Comparison of ENCODE assay signal across 1 cellular context in genomic region chr12:120662879-120663278, GRCh38.
TF ChIP-seq lines count a peak whose summit lies in the region.

No MANE protein-coding gene starts in this region.

TF ChIP-seq in GM12878, 131 proteins besides CTCF, POLR2A, EP300 and RAD21 (continues in another document):
- TF ChIP-seq NR2F1 (conservative IDR thresholded peaks at IDR 0.05) (no peak), NKRF (conservative IDR thresholded peaks at IDR 0.05) (no peak), POLR2AphosphoS5 (IDR thresholded peaks at IDR 0.05; ENCODE audit: low read length) (no peak), CHD1 (IDR thresholded peaks at IDR 0.05; ENCODE audit: low read depth, low read length) (no peak), CHD4 (IDR thresholded peaks at IDR 0.05) (no peak), TBL1XR1 (IDR thresholded peaks at IDR 0.05; ENCODE audit: low read depth, low read length) (no peak), SUPT20H (IDR thresholded peaks at IDR 0.05; ENCODE audit: borderline replicate concordance, control insufficient read depth, low read depth, low read length) (no peak), RAD51 (IDR thresholded peaks at IDR 0.05) (no peak), FOXK2 (IDR thresholded peaks at IDR 0.05) (no peak), TAF1 (IDR thresholded peaks at IDR 0.05; ENCODE audit: borderline replicate concordance, low read depth, low read length) (no peak), SMAD1 (IDR thresholded peaks at IDR 0.05; ENCODE audit: low read depth, partially characterized antibody) (no peak), MYB (IDR thresholded peaks at IDR 0.05; ENCODE audit: borderline replicate concordance, low read depth, low read length) (no peak), CHD2 (IDR thresholded peaks at IDR 0.05; ENCODE audit: borderline replicate concordance, low read depth, low read length) (no peak), CEBPB (IDR thresholded peaks at IDR 0.05; ENCODE audit: borderline replicate concordance in 1 of 2, low read depth in 2 of 2, low read length in 2 of 2) (no peak), MEF2B (IDR thresholded peaks at IDR 0.05; ENCODE audit: partially characterized antibody, poor library complexity, severe bottlenecking) (peak; percentile 64), ZNF207 (IDR thresholded peaks at IDR 0.05; ENCODE audit: borderline replicate concordance) (no peak), HDAC2 (IDR thresholded peaks at IDR 0.05) (no peak), PKNOX1 (IDR thresholded peaks at IDR 0.05) (no peak; the same call in 1 of the 2 replicates), ZBTB11 (CRISPR knock-in tag; IDR thresholded peaks at IDR 0.05) (no peak), SMC3 (IDR thresholded peaks at IDR 0.05; ENCODE audit: borderline replicate concordance, low read length) (no peak), ETV6 (conservative IDR thresholded peaks at IDR 0.05 in 1 of 2, IDR thresholded peaks at IDR 0.05 in 1 of 2; ENCODE audit: borderline replicate concordance in 1 of 2, low read depth in 1 of 2) (no peak), CUX1 (IDR thresholded peaks at IDR 0.05; ENCODE audit: insufficient replicate concordance, low read depth, low read length) (no peak), JUND (IDR thresholded peaks at IDR 0.05; ENCODE audit: low read depth, low read length) (no peak), MTA2 (IDR thresholded peaks at IDR 0.05; ENCODE audit: low read depth) (peak; percentile 73; the same call in 1 of the 2 replicates), ZNF384 (IDR thresholded peaks at IDR 0.05; ENCODE audit: borderline replicate concordance, low read depth, low read length) (no peak), WRNIP1 (IDR thresholded peaks at IDR 0.05; ENCODE audit: borderline replicate concordance, low read depth, low read length) (no peak), HSF1 (IDR thresholded peaks at IDR 0.05; ENCODE audit: low read depth, low read length) (no peak), SREBF2 (IDR thresholded peaks at IDR 0.05; ENCODE audit: low read length) (no peak), SREBF1 (IDR thresholded peaks at IDR 0.05; ENCODE audit: low read length) (no peak), MXI1 (IDR thresholded peaks at IDR 0.05; ENCODE audit: low read depth, low read length) (no peak), BRCA1 (IDR thresholded peaks at IDR 0.05; ENCODE audit: low read depth, low read length) (no peak), PBX3 (IDR thresholded peaks at IDR 0.05; ENCODE audit: insufficient replicate concordance, low read depth, low read length) (no peak), MTA3 (IDR thresholded peaks at IDR 0.05; ENCODE audit: borderline replicate concordance, low read length) (no peak), CREM (IDR thresholded peaks at IDR 0.05; ENCODE audit: low read depth) (no peak), LARP7 (IDR thresholded peaks at IDR 0.05) (no peak), BHLHE40 (IDR thresholded peaks at IDR 0.05; ENCODE audit: borderline replicate concordance in 1 of 2, low read depth in 2 of 2, low read length in 1 of 2) (peak; percentile 27 to 51; a peak in 1 of 4 replicates), CBX5 (IDR thresholded peaks at IDR 0.05; ENCODE audit: low read depth) (no peak), IRF5 (IDR thresholded peaks at IDR 0.05; ENCODE audit: borderline replicate concordance) (no peak), ESRRA (IDR thresholded peaks at IDR 0.05; ENCODE audit: low read length) (no peak), EED (IDR thresholded peaks at IDR 0.05; ENCODE audit: low read depth) (peak; percentile 51; the same call in 1 of the 2 replicates), REST (IDR thresholded peaks at IDR 0.05; ENCODE audit: low read depth, low read length) (no peak), TCF3 (IDR thresholded peaks at IDR 0.05; ENCODE audit: borderline replicate concordance, insufficient read depth, low read depth, low read length) (no peak), IKZF1 (conservative IDR thresholded peaks at IDR 0.05) (peak; percentile 86), RELA (IDR thresholded peaks at IDR 0.05; ENCODE audit: borderline replicate concordance, partially characterized antibody) (no peak), ZNF24 (IDR thresholded peaks at IDR 0.05) (no peak), TCF12 (IDR thresholded peaks at IDR 0.05; ENCODE audit: low read depth, low read length) (peak; percentile 40; the same call in 1 of the 2 replicates), ZZZ3 (IDR thresholded peaks at IDR 0.05; ENCODE audit: control insufficient read depth, insufficient read length, low read depth) (no peak)
